11 cellular contexts compared by ENCODE assay signal in the genomic region with DNA sequence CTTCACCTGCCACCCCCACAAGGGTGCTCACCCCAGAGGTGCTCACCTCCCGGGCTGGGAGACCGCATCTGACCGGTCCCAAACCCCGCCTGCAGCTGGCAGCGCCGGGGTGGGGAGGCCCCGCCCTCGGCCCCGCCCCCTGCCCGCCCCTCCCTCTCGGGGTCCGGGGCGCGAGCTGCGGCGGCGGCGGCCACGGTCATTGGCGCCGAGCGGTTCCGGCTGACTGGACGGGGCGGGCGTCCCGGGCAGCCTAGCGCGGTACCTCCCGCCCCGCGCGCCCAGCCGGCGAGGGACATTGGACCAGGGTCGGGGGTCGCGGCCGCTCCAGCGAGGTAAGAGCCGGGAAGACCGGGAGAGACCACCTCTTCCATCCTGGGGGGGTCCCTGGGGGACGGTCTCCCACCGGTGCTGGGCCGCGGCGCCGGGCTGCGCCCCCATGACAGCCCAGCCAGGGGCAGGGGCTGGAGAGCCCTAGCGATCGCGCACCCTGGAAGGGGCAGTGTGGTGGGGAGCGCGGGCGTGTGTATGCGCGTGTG. TPM values are rescaled to one million over a fixed set of nuclear protein-coding genes. Genes with fewer than 3 reads are reported as not detected.
A peak's percentile ranks its signal among the peaks of the same experiment; 100 is the strongest.
DNase-seq lines count a peak whose midpoint lies in the region; TF ChIP-seq lines count a peak whose summit lies in the region.
"Had no signal": no experiment of that assay in that cellular context is flagged by ENCODE, and none has a peak within 500 bp of the region (broad histone marks: within the 10 kb centered on the region; RNA-seq: fewer than 3 reads in every experiment).

A gene with protein sequence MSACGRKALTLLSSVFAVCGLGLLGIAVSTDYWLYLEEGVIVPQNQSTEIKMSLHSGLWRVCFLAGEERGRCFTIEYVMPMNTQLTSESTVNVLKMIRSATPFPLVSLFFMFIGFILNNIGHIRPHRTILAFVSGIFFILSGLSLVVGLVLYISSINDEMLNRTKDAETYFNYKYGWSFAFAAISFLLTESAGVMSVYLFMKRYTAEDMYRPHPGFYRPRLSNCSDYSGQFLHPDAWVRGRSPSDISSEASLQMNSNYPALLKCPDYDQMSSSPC (plus strand): TSS at position 199 of the 536 bp plus-strand sequence. CDS start 42,216 bp downstream, outside the sequence.

- DNase-seq in NCI-H1436 (lab: John Stamatoyannopoulos, UW) = peak; percentile 32
- no peak for DNase-seq in NCI-H1436 treated with DMSO at 0.1 percent for 48 hours (lab: John Stamatoyannopoulos, UW)
- peak; percentile 63 for DNase-seq in NCI-H2196 (lab: John Stamatoyannopoulos, UW; ENCODE audit: unreplicated experiment)
- peak; percentile 30 for DNase-seq in endothelial cell (ENCODE audit: low spot score)
- DNase-seq in progenitor cell of endocrine pancreas (ENCODE audit: low spot score, unreplicated experiment) = peak; percentile 22
- no peak for DNase-seq in H4 (ENCODE audit: low spot score)
- DNase-seq in stimulated activated naive CD4-positive, alpha-beta T cell (lab: John Stamatoyannopoulos, UW) = no peak
- no peak for DNase-seq in 8988T
- DNase-seq: aorta, left cardiac atrium, posterior cingulate gyrus had no signal

- H3K27ac Mint-ChIP-seq in endothelial cell (ENCODE audit: unreplicated experiment) (no peak within 1 kb of the TSS), progenitor cell of endocrine pancreas (no peak within 1 kb of the TSS)

- TF ChIP-seq CTCF in endothelial cell (IDR thresholded peaks at IDR 0.05; ENCODE audit: unreplicated experiment) (no peak), progenitor cell of endocrine pancreas (IDR thresholded peaks at IDR 0.05; ENCODE audit: unreplicated experiment) (no peak)

- H3K4me3 Mint-ChIP-seq in endothelial cell (ENCODE audit: unreplicated experiment) (no peak within 1 kb of the TSS), progenitor cell of endocrine pancreas (ENCODE audit: low read depth) (no peak within 1 kb of the TSS)

- H3K27me3 Mint-ChIP-seq in endothelial cell (ENCODE audit: unreplicated experiment) (peaks cover 20% of the 10 kb centered on the region), progenitor cell of endocrine pancreas (peaks cover 70% of the 10 kb centered on the region)

- H3K4me1 Mint-ChIP-seq in endothelial cell (ENCODE audit: unreplicated experiment) (peaks cover 3% of the 10 kb centered on the region), progenitor cell of endocrine pancreas (ENCODE audit: low read depth) (peaks cover 2% of the 10 kb centered on the region)

- H3K9me3 Mint-ChIP-seq in endothelial cell (ENCODE audit: unreplicated experiment) (no peaks in the 10 kb centered on the region), progenitor cell of endocrine pancreas (ENCODE audit: low read depth) (no peaks in the 10 kb centered on the region)

- H3K36me3 Mint-ChIP-seq in endothelial cell (ENCODE audit: low read depth, unreplicated experiment) = peaks cover 7% of the 10 kb centered on the region
- no peaks in the 10 kb centered on the region for H3K36me3 Mint-ChIP-seq in progenitor cell of endocrine pancreas (ENCODE audit: insufficient read depth)

RNA-seq across cellular contexts. Expression of the gene that starts here (rescaled TPM):
- total RNA-seq in endothelial cell (ENCODE audit: unreplicated experiment) (not detected), progenitor cell of endocrine pancreas (not detected in 2 replicates)
- total RNA-seq in H4 (2014; rRNA removed; shearing (Covaris generic)) = not detected in 2 replicates
- total RNA-seq: aorta, left cardiac atrium had no signal

Comparison
In these comparisons a context has a peak if more than half of its experiments do, and no peak if none do; other contexts are left out.
1. DNase-seq: peak in NCI-H1436 (single experiment) and NCI-H2196 (single experiment); none in NCI-H1436 treated with DMSO at 0.1 percent for 48 hours (single experiment), H4 (single experiment), stimulated activated naive CD4-positive, alpha-beta T cell (0 of 6) and 8988T (single experiment).
2. Peak in DNase-seq in endothelial cell; RNA of the gene not detected or under 1 TPM.
3. Peak in DNase-seq in progenitor cell of endocrine pancreas; RNA of the gene not detected or under 1 TPM.